In the genomic region with DNA sequence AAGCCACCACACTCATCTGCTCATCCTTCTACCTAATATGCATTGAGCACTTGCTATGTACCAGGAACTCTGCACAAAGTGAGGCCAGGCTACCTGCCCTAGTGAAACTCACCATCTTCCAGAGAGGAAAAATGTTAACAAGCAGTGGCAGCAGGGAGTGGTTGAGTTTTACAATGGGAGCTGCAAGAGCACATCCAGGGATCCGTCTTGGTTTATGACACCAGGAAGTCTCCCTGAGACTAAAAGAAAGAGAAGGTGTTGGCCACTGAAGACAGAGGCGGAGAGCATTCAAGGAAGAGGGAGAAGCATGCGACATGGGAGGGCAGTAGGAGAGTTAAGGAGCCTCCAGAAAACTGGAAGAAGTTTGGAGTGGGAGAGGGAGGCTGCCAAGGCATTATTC, we compare ENCODE assay signal across 17 cellular contexts.
DNase-seq lines count a peak whose midpoint lies in the region; ATAC-seq and TF ChIP-seq lines count a peak whose summit lies in the region.
"Had no signal": no experiment of that assay in that cellular context is flagged by ENCODE, and none has a peak within 500 bp of the region (broad histone marks: within the 10 kb centered on the region; RNA-seq: fewer than 3 reads in every experiment).

No MANE protein-coding gene starts in this region.

- TF ChIP-seq POLR2A in transverse colon (IDR thresholded peaks at IDR 0.05) = no peak

- H3K9ac ChIP-seq in colonic mucosa (ENCODE audit: low read depth in 2 of 2, low read length in 2 of 2) = no peak overlapping the region
- H3K9ac ChIP-seq: BLaER1 treated with 17β-estradiol and CSF1 and Interleukin-3, amounts not matched to agents 10 nM and 100 nM had no signal

- in situ Hi-C loops in transverse colon (cut with MboI; ENCODE audit: low pct_ligation_motif_present in 1 of 4, low pct_unique_long_range_greater_than_20kb in 1 of 4, low sequenced_read_pairs in 3 of 4) = no loop called here

- peak; percentile 98 for ATAC-seq in mucosa of descending colon
- ATAC-seq in stimulated activated effector memory CD8-positive, alpha-beta T cell treated with anti-CD3 and anti-CD28 coated beads, Interleukin-12 subunit alpha, Interleukin-12 subunit beta, amount 100 ng/mL, for 72 hours = no peak
- ATAC-seq: A549; CD8-positive, alpha-beta T cell had no signal

- no peaks in the 10 kb centered on the region for H3K36me3 Mint-ChIP-seq in stimulated activated effector memory CD8-positive, alpha-beta T cell treated with anti-CD3 and anti-CD28 coated beads, Interleukin-12 subunit alpha, Interleukin-12 subunit beta, amount 100 ng/mL, for 72 hours
- H3K36me3 Mint-ChIP-seq: CD8-positive, alpha-beta T cell had no signal

- H3K4me1 ChIP-seq in colonic mucosa (no peaks in the 10 kb centered on the region), mucosa of descending colon (ENCODE audit: low read depth) (peaks cover 2% of the 10 kb centered on the region), transverse colon (peaks cover 0 to 4% (median 1%) of the 10 kb centered on the region in 4 donors)
- H3K4me1 ChIP-seq: A549; BLaER1 treated with 17β-estradiol and CSF1 and Interleukin-3, amounts not matched to agents 10 nM and 100 nM; Caco-2 had no signal

- peak overlapping the region; percentile 27 for H3K27ac ChIP-seq in colonic mucosa
- H3K27ac ChIP-seq in transverse colon = peak overlapping the region in 2 of 4 donors; percentile 31 to 68
- H3K27ac ChIP-seq: 22Rv1; A549; BLaER1 treated with 17β-estradiol and CSF1 and Interleukin-3, amounts not matched to agents 10 nM and 100 nM; C4-2B had no signal

- intact Hi-C loops in colonic mucosa (cut with DNase I) (no loop called here), mucosa of descending colon (cut with DNase I, micrococcal nuclease) (no loop called here), transverse colon (cut with DNase I; ENCODE audit: low total_unique reads) (no loop called here)

- H3K9me3 ChIP-seq in colonic mucosa = no peaks in the 10 kb centered on the region
- no peaks in the 10 kb centered on the region for H3K9me3 ChIP-seq in mucosa of descending colon
- H3K9me3 ChIP-seq in transverse colon = no peaks in the 10 kb centered on the region
- H3K9me3 ChIP-seq: A549; BLaER1 treated with 17β-estradiol and CSF1 and Interleukin-3, amounts not matched to agents 10 nM and 100 nM; Caco-2 had no signal

- no peaks in the 10 kb centered on the region for H3K9me3 Mint-ChIP-seq in stimulated activated effector memory CD8-positive, alpha-beta T cell treated with anti-CD3 and anti-CD28 coated beads, Interleukin-12 subunit alpha, Interleukin-12 subunit beta, amount 100 ng/mL, for 72 hours
- H3K9me3 Mint-ChIP-seq: CD4-positive, alpha-beta T cell; CD8-positive, alpha-beta T cell had no signal

- TF ChIP-seq EP300 in transverse colon (IDR thresholded peaks at IDR 0.05; ENCODE audit: low read depth) = no peak

- H3K4me3 ChIP-seq in colonic mucosa (no peak overlapping the region), mucosa of descending colon (no peak overlapping the region), transverse colon (no peak overlapping the region)
- H3K4me3 ChIP-seq: A549; BLaER1 treated with 17β-estradiol and CSF1 and Interleukin-3, amounts not matched to agents 10 nM and 100 nM had no signal

- no peak overlapping the region for H3K27ac Mint-ChIP-seq in stimulated activated effector memory CD8-positive, alpha-beta T cell treated with anti-CD3 and anti-CD28 coated beads, Interleukin-12 subunit alpha, Interleukin-12 subunit beta, amount 100 ng/mL, for 72 hours
- H3K27ac Mint-ChIP-seq: B cell; CD4-positive, alpha-beta T cell; CD8-positive, alpha-beta T cell had no signal

- H3K4me1 Mint-ChIP-seq in stimulated activated effector memory CD8-positive, alpha-beta T cell treated with anti-CD3 and anti-CD28 coated beads, Interleukin-12 subunit alpha, Interleukin-12 subunit beta, amount 100 ng/mL, for 72 hours = no peaks in the 10 kb centered on the region
- H3K4me1 Mint-ChIP-seq: B cell had no signal

- WGBS in transverse colon (ENCODE audit: low coverage in 1 of 2), 2 donors = 51 to 52% methylated on average over 3 of the region's 3 CpGs

- DNase-seq in colonic mucosa (peak; percentile 65), mucosa of descending colon (peak in 1 of 3 donors; percentile 63), transverse colon (peak; percentile 39), HT-29 (ENCODE audit: low spot score) (no peak)
- no peak for DNase-seq in stimulated activated effector memory CD8-positive, alpha-beta T cell treated with anti-CD3 and anti-CD28 coated beads, Interleukin-12 subunit alpha, Interleukin-12 subunit beta, amount 100 ng/mL, for 72 hours (ENCODE audit: low spot score in 2 of 2)
- DNase-seq: AML-193; Caco-2; Calu3; CD4-positive, alpha-beta T cell; CD8-positive, alpha-beta T cell; DMS79 treated with DMSO at 0.1 percent for 48 hours; GF-D8 had no signal

- TF ChIP-seq CTCF in colonic mucosa (IDR thresholded peaks at IDR 0.05) (no peak), mucosa of descending colon (IDR thresholded peaks at IDR 0.05) (no peak), transverse colon (IDR thresholded peaks at IDR 0.05) (no peak)

- H3K36me3 ChIP-seq in colonic mucosa (no peaks in the 10 kb centered on the region), mucosa of descending colon (ENCODE audit: low read depth) (no peaks in the 10 kb centered on the region), transverse colon (no peaks in the 10 kb centered on the region)
- H3K36me3 ChIP-seq: BLaER1 treated with 17β-estradiol and CSF1 and Interleukin-3, amounts not matched to agents 10 nM and 100 nM had no signal

- H3K27me3 ChIP-seq in colonic mucosa (no peaks in the 10 kb centered on the region), transverse colon (no peaks in the 10 kb centered on the region)
- H3K27me3 ChIP-seq: BLaER1 treated with 17β-estradiol and CSF1 and Interleukin-3, amounts not matched to agents 10 nM and 100 nM had no signal

- no peak overlapping the region for H3K4me3 Mint-ChIP-seq in stimulated activated effector memory CD8-positive, alpha-beta T cell treated with anti-CD3 and anti-CD28 coated beads, Interleukin-12 subunit alpha, Interleukin-12 subunit beta, amount 100 ng/mL, for 72 hours
- H3K4me3 Mint-ChIP-seq: B cell; CD4-positive, alpha-beta T cell; CD8-positive, alpha-beta T cell had no signal

Comparison
In these comparisons a context has a peak if more than half of its experiments do, and no peak if none do; other contexts are left out.
1. DNase-seq: peak in colonic mucosa (single experiment) and transverse colon (single experiment); none in HT-29 (single experiment) and stimulated activated effector memory CD8-positive, alpha-beta T cell treated with anti-CD3 and anti-CD28 coated beads, Interleukin-12 subunit alpha, Interleukin-12 subunit beta, amount 100 ng/mL, for 72 hours (0 of 2).